ENCODE assay signal across 1 cellular context in genomic region chrX:129755779-129756650, GRCh38.
TF ChIP-seq lines count a peak whose summit lies in the region.

No MANE protein-coding gene starts in this region.

TF ChIP-seq in H1, 55 proteins besides CTCF, POLR2A, EP300 and RAD21:
- TF ChIP-seq KDM4A (IDR thresholded peaks at IDR 0.05; ENCODE audit: low read depth, low read length, severe bottlenecking) (no peak), USF2 (IDR thresholded peaks at IDR 0.05; ENCODE audit: low read length) (peak; percentile 63)
